ENCODE assay signal across 8 cellular contexts in the genomic region with DNA sequence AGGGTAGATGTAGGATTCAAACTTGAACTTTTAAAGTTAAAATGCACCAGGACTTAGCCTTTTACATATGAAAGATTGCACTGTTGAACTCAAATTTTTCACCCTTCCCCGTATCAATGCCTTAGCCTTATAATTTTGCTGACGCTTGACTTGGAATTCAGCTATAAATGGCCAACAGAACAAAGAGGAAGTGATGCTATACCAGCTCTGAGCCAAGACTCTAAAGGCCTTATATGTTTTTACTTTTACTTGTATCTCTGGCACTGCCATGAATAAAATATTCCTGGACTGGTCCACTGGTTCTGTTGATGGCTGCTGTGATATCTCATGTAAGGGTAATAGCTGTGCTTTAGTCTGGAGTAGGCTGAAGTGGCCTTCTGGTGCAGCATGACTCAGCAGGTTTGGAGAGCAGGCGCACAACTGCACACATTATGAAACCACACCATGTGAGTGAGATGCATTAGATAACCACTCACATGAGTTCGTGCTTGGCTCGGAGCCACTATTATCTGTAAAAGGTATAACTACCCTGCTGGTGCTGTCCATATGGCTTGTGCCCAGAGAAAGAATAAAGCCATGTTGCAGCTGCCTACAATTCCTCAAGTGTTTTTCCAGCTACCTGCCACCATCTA. TPM values are rescaled to one million over a fixed set of nuclear protein-coding genes. Genes with fewer than 3 reads are reported as not detected.
DNase-seq lines count a peak whose midpoint lies in the region; ATAC-seq and TF ChIP-seq lines count a peak whose summit lies in the region.

No MANE protein-coding gene starts in this region.

- H3K4me2 ChIP-seq in OCI-LY7 (ENCODE audit: low read length), result no peak overlapping the region

- H3K9me2 ChIP-seq in OCI-LY7 (ENCODE audit: insufficient read depth, low read length), result no peaks in the 10 kb centered on the region

- H3K36me3 ChIP-seq in OCI-LY7 (ENCODE audit: insufficient read depth, low read length), result no peaks in the 10 kb centered on the region

- H3K9me3 ChIP-seq in OCI-LY7 (ENCODE audit: low read length), result 0 out of 2 replicates have a peak, but pooled peaks cover 12% of the 10 kb centered on the region

- H3K4me1 ChIP-seq in OCI-LY7 (ENCODE audit: insufficient read depth, low read length, poor library complexity, severe bottlenecking), result peaks cover 8% of the 10 kb centered on the region

- no peak for ATAC-seq in GM18519 (IDR thresholded peaks at IDR 0.05; ENCODE audit: low FRiP score, unreplicated experiment)
- ATAC-seq in HG03460 (IDR thresholded peaks at IDR 0.05; ENCODE audit: unreplicated experiment), result no peak
- no peak for ATAC-seq in GM19023 (IDR thresholded peaks at IDR 0.05; ENCODE audit: unreplicated experiment)

- BruUV-seq in OCI-LY7 (replicated peaks; lab: Mats Ljungman, UMichigan), result no TSS peak

- CTCF ChIA-PET in OCI-LY7 (lab: Charles Lee; ENCODE audit: unreplicated experiment), result no interaction called here

- DNase-seq in AG09309 (ENCODE audit: low read depth), result peak; percentile 41
- peak; percentile 92 for DNase-seq in GF-D8 (lab: John Stamatoyannopoulos, UW)
- peak; percentile 70 for DNase-seq in OCI-LY7 (ENCODE audit: low spot score)
- peak; percentile 53 for DNase-seq in fibroblast of mammary gland (ENCODE audit: low read depth)
- DNase-seq in SKM-1 treated with dmso at 0.1 percent for 144 hours (lab: John Stamatoyannopoulos, UW; ENCODE audit: unreplicated experiment), result no peak

- no peaks in the 10 kb centered on the region for H4K20me1 ChIP-seq in OCI-LY7 (ENCODE audit: insufficient read depth, low read length)

- H3K4me3 ChIP-seq in AG09309 (ENCODE audit: control insufficient read depth, low read depth, low read length) (no peak overlapping the region), OCI-LY7 (ENCODE audit: low read depth, low read length, poor library complexity, severe bottlenecking) (no peak overlapping the region), fibroblast of mammary gland (ENCODE audit: control insufficient read depth, low read depth, low read length) (no peak overlapping the region)

- no peak overlapping the region for H3K27ac ChIP-seq in OCI-LY7 (ENCODE audit: low read depth, low read length, poor library complexity, severe bottlenecking)

- intact Hi-C loops in OCI-LY7 (cut with micrococcal nuclease; ENCODE audit: unreplicated experiment), result no loop called here

- no peaks in the 10 kb centered on the region for H3K79me2 ChIP-seq in OCI-LY7 (ENCODE audit: insufficient read depth, low read depth, low read length)

- POLR2A ChIA-PET in OCI-LY7 (lab: Charles Lee), result no interaction called here

- H2AFZ ChIP-seq in OCI-LY7 (ENCODE audit: low read length), result no peak overlapping the region

- TF ChIP-seq CTCF in AG09309 (IDR thresholded peaks at IDR 0.05; ENCODE audit: control insufficient read depth, insufficient read depth, low read depth, low read length, missing control alignments) (no peak), OCI-LY7 (conservative IDR thresholded peaks at IDR 0.05; ENCODE audit: low read length) (no peak), fibroblast of mammary gland (conservative IDR thresholded peaks at IDR 0.05; ENCODE audit: control insufficient read depth, insufficient read depth, low read depth, low read length) (no peak)

RNA-seq across cellular contexts. Expression of a gene that starts 8.4 kb away (rescaled TPM):
- 11.6 and 18.2 TPM in 2 replicates for total RNA-seq in OCI-LY7 (2014; rRNA removed; shearing (Covaris generic))
- 5.5 and 6.7 TPM in 2 replicates for total RNA-seq in OCI-LY7 (2022)

RNA-seq across cellular contexts. Expression of a gene that starts 34.2 kb away (rescaled TPM):
- 8.4 and 10.6 TPM in 2 replicates for total RNA-seq in OCI-LY7 (2014; rRNA removed; shearing (Covaris generic))
- 16.6 and 19.0 TPM in 2 replicates for total RNA-seq in OCI-LY7 (2022)
